In genomic region chr11:33920838-33921613, GRCh38 we compare ENCODE assay signal across 10 cellular contexts. TPM values are rescaled to one million over a fixed set of nuclear protein-coding genes. Genes with fewer than 3 reads are reported as not detected.
DNase-seq lines count a peak whose midpoint lies in the region; ATAC-seq, FAIRE-seq and TF ChIP-seq lines count a peak whose summit lies in the region.
"Had no signal": no experiment of that assay in that cellular context is flagged by ENCODE, and none has a peak within 500 bp of the region (broad histone marks: within the 10 kb centered on the region; RNA-seq: fewer than 3 reads in every experiment).

No MANE protein-coding gene starts in this region.

- peaks cover 28% of the 10 kb centered on the region for H3K27me3 Mint-ChIP-seq in activated B cell treated with CpG ODN at 0.5 μM for 24 hours

- H3K27ac ChIP-seq in pancreas, result no peak overlapping the region

- peak; percentile 64 for DNase-seq in GM10248 (ENCODE audit: extremely low spot score)
- peak; percentile 44 for DNase-seq in activated B cell treated with CpG ODN at 0.5 μM for 24 hours
- DNase-seq in HuH-7 (ENCODE audit: low spot score), result no peak
- DNase-seq in HAP-1 (ENCODE audit: low spot score in 2 of 2), result no peak
- no peak for DNase-seq in pancreas
- DNase-seq in OCI-M1 (lab: John Stamatoyannopoulos, UW), result no peak
- DNase-seq: MM.1S had no signal

- H3K27me3 ChIP-seq in HAP-1 (ENCODE audit: low read depth), result no peaks in the 10 kb centered on the region
- H3K27me3 ChIP-seq in pancreas, result peaks cover 0 to 6% (median 0%) of the 10 kb centered on the region in 4 donors

- intact Hi-C loops in activated B cell treated with CpG ODN at 0.5 μM for 24 hours (cut with micrococcal nuclease), result loop anchor here (1.0 to 2.0 kb wide), 9 partner anchors 9 to 438 kb away; partner anchors contain the start of genes ABTB2 and CAPRIN1
- intact Hi-C loops in pancreas (cut with DNase I), result no loop called here

- H3K27ac Mint-ChIP-seq in activated B cell treated with CpG ODN at 0.5 μM for 24 hours, result peak overlapping the region; percentile 70

- no peaks in the 10 kb centered on the region for H3K36me3 ChIP-seq in HAP-1 (replicated peaks)
- no peaks in the 10 kb centered on the region for H3K36me3 ChIP-seq in pancreas

- H3K4me3 ChIP-seq in HAP-1 (no peak overlapping the region), pancreas (no peak overlapping the region)

- no peaks in the 10 kb centered on the region for H3K9me3 ChIP-seq in HAP-1
- H3K9me3 ChIP-seq in pancreas, result no peaks in the 10 kb centered on the region

- H3K4me1 ChIP-seq in HAP-1 (no peaks in the 10 kb centered on the region), pancreas (no peaks in the 10 kb centered on the region)

- TF ChIP-seq CTCF in GM10248 (IDR thresholded peaks at IDR 0.05; ENCODE audit: control extremely low read depth, extremely low read depth, low read depth, missing control alignments), result no peak
- no peak for TF ChIP-seq CTCF in activated B cell treated with CpG ODN at 0.5 μM for 24 hours (IDR thresholded peaks at IDR 0.05)
- TF ChIP-seq CTCF in pancreas (IDR thresholded peaks at IDR 0.05), result no peak

- in situ Hi-C loops in HAP-1 (cut with MboI; ENCODE audit: low sequenced_read_pairs), result no loop called here

- no peaks in the 10 kb centered on the region for H3K36me3 Mint-ChIP-seq in activated B cell treated with CpG ODN at 0.5 μM for 24 hours (ENCODE audit: low read depth)

- peaks cover 26% of the 10 kb centered on the region for H3K4me1 Mint-ChIP-seq in activated B cell treated with CpG ODN at 0.5 μM for 24 hours

- CTCF ChIA-PET in GM10248 (lab: Yijun Ruan, JAX), result interaction anchor here (0.7 to 2.1 kb wide), 6 partner anchors 16 to 76 kb away, joined by 3 to 5 read pairs (median 4); no protein-coding TSS in a partner anchor
- CTCF ChIA-PET in activated B cell treated with CpG ODN at 0.5 μM for 24 hours (lab: Charles Lee), result no interaction called here

- H3K9me3 Mint-ChIP-seq in activated B cell treated with CpG ODN at 0.5 μM for 24 hours, result peaks cover 3% of the 10 kb centered on the region

- no peak for FAIRE-seq in pancreas (lab: Jason Lieb, UNC)
- FAIRE-seq: endometrium had no signal

- WGBS in pancreas, 2 donors, result 71 to 76% methylated on average over 8 of the region's 8 CpGs

- ATAC-seq in GM19372 (IDR thresholded peaks at IDR 0.05; ENCODE audit: low read depth, unreplicated experiment) (peak; percentile 92), HG03095 (IDR thresholded peaks at IDR 0.05; ENCODE audit: unreplicated experiment) (peak; percentile 90), activated B cell treated with CpG ODN at 0.5 μM for 24 hours (ENCODE audit: low read depth) (peak; percentile 97), pancreas (no peak)

- peak overlapping the region; percentile 47 for H3K4me3 Mint-ChIP-seq in activated B cell treated with CpG ODN at 0.5 μM for 24 hours

- POLR2A ChIA-PET in GM10248 (lab: Yijun Ruan, JAX) (no interaction called here), activated B cell treated with CpG ODN at 0.5 μM for 24 hours (lab: Charles Lee) (interaction anchor here (0.6 to 2.3 kb wide), 5 partner anchors 8 to 61 kb away, joined by 3 to 11 read pairs (median 6); no protein-coding TSS in a partner anchor)

RNA-seq across cellular contexts. Expression of gene LMO2, which starts 29.1 kb away (rescaled TPM):
- total RNA-seq in activated B cell treated with CpG ODN at 0.5 μM for 24 hours (29.1 and 34.4 TPM in 2 replicates), pancreas (10 to 100 TPM in 1 of 6 donors, 1 to 10 TPM in 5; 2.4 to 11.5 (median 5.0) TPM)
- 10 to 100 TPM; 10.8 to 24.3 TPM for polyA plus RNA-seq in pancreas

Comparison
In these comparisons a context has a peak if more than half of its experiments do, and no peak if none do; other contexts are left out.
1. DNase-seq: peak in GM10248 (single experiment) and activated B cell treated with CpG ODN at 0.5 μM for 24 hours (single experiment); none in HuH-7 (single experiment), HAP-1 (0 of 2), pancreas (0 of 6) and OCI-M1 (single experiment).
2. ATAC-seq: peak in GM19372 (single experiment), HG03095 (single experiment) and activated B cell treated with CpG ODN at 0.5 μM for 24 hours (single experiment); none in pancreas (0 of 4).